16 cellular contexts compared by ENCODE assay signal in the genomic region with DNA sequence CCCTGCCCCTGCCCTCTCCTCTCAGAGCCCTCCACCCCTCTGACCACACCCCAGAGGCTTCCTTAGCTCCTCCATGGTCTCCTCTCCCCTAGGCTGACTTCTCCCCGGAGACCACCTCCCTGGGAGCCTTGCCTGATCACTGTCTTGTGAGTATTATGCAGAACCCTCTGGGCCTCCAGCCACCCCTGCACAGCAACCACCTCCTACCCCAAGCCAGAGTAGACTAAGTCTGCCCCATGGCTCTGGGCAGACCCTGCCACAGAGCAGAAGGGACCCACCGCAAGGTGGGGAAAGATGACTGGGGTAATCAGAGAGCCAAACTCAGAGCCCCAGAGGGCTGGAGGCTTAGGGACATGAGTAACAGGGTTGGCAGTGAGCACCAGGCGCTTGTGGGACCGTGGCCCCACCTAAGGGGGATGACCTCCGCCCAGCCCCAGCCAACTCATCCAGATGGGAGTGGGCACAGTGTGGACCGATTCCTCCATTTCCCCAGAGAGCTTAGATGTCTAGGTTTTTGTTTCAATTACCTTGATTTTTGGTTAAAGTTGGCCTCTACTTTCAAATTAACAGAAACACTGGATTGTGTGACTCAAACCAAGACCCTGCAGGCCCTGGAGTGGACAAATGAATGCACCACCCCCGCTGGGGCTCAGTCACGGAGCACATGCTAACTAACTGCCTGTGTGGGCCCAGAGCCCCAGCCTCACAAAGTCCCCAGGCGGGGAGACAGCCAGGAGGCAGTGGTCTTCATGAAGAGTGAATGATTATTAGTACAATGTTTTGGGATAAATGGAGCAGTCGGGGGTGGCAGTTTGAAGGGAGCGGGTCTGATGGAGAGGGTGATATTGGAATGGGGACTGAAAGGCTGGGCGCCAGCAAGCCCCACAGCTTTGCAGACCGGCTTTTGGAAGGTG.
DNase-seq lines count a peak whose midpoint lies in the region; ATAC-seq and TF ChIP-seq lines count a peak whose summit lies in the region.
"Had no signal": no experiment of that assay in that cellular context is flagged by ENCODE, and none has a peak within 500 bp of the region (broad histone marks: within the 10 kb centered on the region; RNA-seq: fewer than 3 reads in every experiment).

No MANE protein-coding gene starts in this region.

- H3K9me3 ChIP-seq in BLaER1 (no peaks in the 10 kb centered on the region), HCT116 (ENCODE audit: control insufficient read depth in 1 of 2, insufficient read depth in 1 of 2, low read depth in 1 of 2, low read length in 2 of 2) (no peaks in the 10 kb centered on the region), body of pancreas (no peaks in the 10 kb centered on the region)

- RAD21 ChIA-PET in HCT116 (lab: Charles Lee; ENCODE audit: low non-redundant PET in 1 of 2, low total read pairs in 2 of 2, uncharacterized antibody in 2 of 2, unreplicated experiment in 2 of 2): no interaction called here

- no peak for TF ChIP-seq CTCF in HCT116 (IDR thresholded peaks at IDR 0.05 in 2 of 3, conservative IDR thresholded peaks at IDR 0.05 in 1 of 3; ENCODE audit: borderline replicate concordance in 1 of 3, insufficient read depth in 1 of 3, low read depth in 2 of 3, low read length in 2 of 3)
- no peak for TF ChIP-seq CTCF in glutamatergic neuron (IDR thresholded peaks at IDR 0.05; ENCODE audit: partially characterized antibody, unreplicated experiment)
- no peak for TF ChIP-seq CTCF in body of pancreas (IDR thresholded peaks at IDR 0.05)

- no peak overlapping the region for H3K27ac Mint-ChIP-seq in glutamatergic neuron (ENCODE audit: unreplicated experiment)
- H3K27ac Mint-ChIP-seq: CD4-positive, alpha-beta T cell had no signal

- BruUV-seq in HCT116 (replicated peaks; lab: Mats Ljungman, UMichigan): no TSS peak

- H3K9me3 Mint-ChIP-seq in glutamatergic neuron (ENCODE audit: unreplicated experiment): peaks cover 6% of the 10 kb centered on the region
- H3K9me3 Mint-ChIP-seq: CD4-positive, alpha-beta T cell had no signal

- no peak for TF ChIP-seq POLR2A in HCT116 (IDR thresholded peaks at IDR 0.05; ENCODE audit: borderline replicate concordance, extremely low read depth, insufficient read depth, insufficient read length)
- TF ChIP-seq POLR2A in body of pancreas (IDR thresholded peaks at IDR 0.05): no peak

- CTCF ChIA-PET in HCT116 (lab: Charles Lee): interaction anchor here (1.5 kb wide), 1 partner anchor 8 kb away, joined by 3 read pairs; no protein-coding TSS in a partner anchor

- POLR2A ChIA-PET in HCT116 (lab: Charles Lee): interaction anchor here (1.2 to 1.4 kb wide), 2 partner anchors 8 to 103 kb away, joined by 3 read pairs; no protein-coding TSS in a partner anchor

- no peak overlapping the region for H2AFZ ChIP-seq in HCT116 (ENCODE audit: low read depth, low read length, poor library complexity, severe bottlenecking)

- no peaks in the 10 kb centered on the region for H3K9me2 ChIP-seq in HCT116 (ENCODE audit: insufficient read depth)

- DNase-seq in HCT116 (ENCODE audit: low read depth, low spot score) (no peak), glutamatergic neuron (no peak), sciatic nerve (ENCODE audit: low spot score) (peak; percentile 48), A172 (ENCODE audit: low spot score) (no peak), body of pancreas (no peak), hippocampal formation (lab: John Stamatoyannopoulos, UW) (no peak)
- DNase-seq: Calu3; CD4-positive, alpha-beta T cell; DMS79; GOT3; Karpas-422; NCI-H1105 treated with DMSO at 0.1 percent for 48 hours; NCI-H187 treated with DMSO at 0.1 percent for 48 hours; NCI-H2171 treated with DMSO at 0.1 percent for 48 hours; Right ventricle myocardium superior had no signal

- peaks cover 23% of the 10 kb centered on the region for H3K4me1 Mint-ChIP-seq in glutamatergic neuron (ENCODE audit: low read depth, unreplicated experiment)

- 80 to 82% methylated on average over 12 to 13 of the region's 13 CpGs for WGBS in body of pancreas, 2 donors

- H3K79me2 ChIP-seq in HCT116 (ENCODE audit: insufficient read depth, low read length): no peaks in the 10 kb centered on the region

- H3K4me1 ChIP-seq in BLaER1: peaks cover 86% of the 10 kb centered on the region
- peaks cover 16 to 48% of the 10 kb centered on the region in 2 experiments for H3K4me1 ChIP-seq in HCT116 (ENCODE audit: control insufficient read depth in 1 of 2, insufficient read depth in 2 of 2, low read length in 2 of 2)
- H3K4me1 ChIP-seq in body of pancreas: no peaks in the 10 kb centered on the region

- H3K9ac ChIP-seq in BLaER1 (no peak overlapping the region), HCT116 (ENCODE audit: low read length) (no peak overlapping the region)

- H4K20me1 ChIP-seq in BLaER1 (no peaks in the 10 kb centered on the region), HCT116 (ENCODE audit: insufficient read depth) (no peaks in the 10 kb centered on the region)

- H3K27ac ChIP-seq in BLaER1 (peak overlapping the region; percentile 40; the same call in 1 of the 2 replicates), HCT116 (ENCODE audit: low read depth, low read length) (peak overlapping the region; percentile 12; the same call in 1 of the 2 replicates), body of pancreas (no peak overlapping the region)

- intact Hi-C loops in HCT116 (cut with micrococcal nuclease): no loop called here
- intact Hi-C loops in sciatic nerve (cut with DNase I): no loop called here
- intact Hi-C loops in body of pancreas (cut with DNase I): no loop called here

- H3K4me3 Mint-ChIP-seq in glutamatergic neuron (ENCODE audit: unreplicated experiment): peak overlapping the region; percentile 25
- H3K4me3 Mint-ChIP-seq: CD4-positive, alpha-beta T cell had no signal

- H3K4me2 ChIP-seq in BLaER1 (peak overlapping the region; percentile 74), HCT116 (ENCODE audit: low read length) (peak overlapping the region; percentile 36; the same call in 1 of the 2 replicates)

- no peaks in the 10 kb centered on the region for H3K27me3 ChIP-seq in BLaER1
- no peaks in the 10 kb centered on the region for H3K27me3 ChIP-seq in HCT116 (ENCODE audit: insufficient read depth, low read length)
- H3K27me3 ChIP-seq in body of pancreas: peaks cover 0 to 5% of the 10 kb centered on the region in 2 donors

- H3K4me3 ChIP-seq in BLaER1: no peak overlapping the region
- H3K4me3 ChIP-seq in HCT116 (replicated peaks in 1 of 2; ENCODE audit: low read depth in 1 of 2, low read length in 2 of 2): no peak overlapping the region
- no peak overlapping the region for H3K4me3 ChIP-seq in body of pancreas

- H3K36me3 Mint-ChIP-seq in glutamatergic neuron (ENCODE audit: unreplicated experiment): no peaks in the 10 kb centered on the region

- TF ChIP-seq RAD21 in HCT116 (IDR thresholded peaks at IDR 0.05; ENCODE audit: low read depth): no peak

- no peak for ATAC-seq in HCT116
- no peak for ATAC-seq in sciatic nerve
- no peak for ATAC-seq in body of pancreas

- peaks cover 3% of the 10 kb centered on the region for H3K27me3 Mint-ChIP-seq in glutamatergic neuron (ENCODE audit: unreplicated experiment)

- H3K36me3 ChIP-seq in BLaER1 (no peaks in the 10 kb centered on the region), HCT116 (ENCODE audit: control insufficient read depth in 1 of 2, insufficient read depth in 2 of 2, low read length in 2 of 2) (no peaks in the 10 kb centered on the region), body of pancreas (replicated peaks in 1 of 2; ENCODE audit: insufficient read depth in 1 of 2, low read depth in 2 of 2) (no peaks in the 10 kb centered on the region)

TF ChIP-seq in HCT116, 20 proteins besides CTCF, POLR2A, EP300 and RAD21 (continues in another document):
- TF ChIP-seq ZFX (IDR thresholded peaks at IDR 0.05) (no peak), ELF1 (IDR thresholded peaks at IDR 0.05; ENCODE audit: borderline replicate concordance, low read depth) (no peak), EZH2 (IDR thresholded peaks at IDR 0.05) (no peak), CEBPB (IDR thresholded peaks at IDR 0.05; ENCODE audit: low read depth) (no peak), SIN3A (IDR thresholded peaks at IDR 0.05; ENCODE audit: low read depth) (no peak), TCF7L2 (IDR thresholded peaks at IDR 0.05; ENCODE audit: borderline replicate concordance, extremely low read depth, insufficient read depth, insufficient read length) (no peak), JUND (IDR thresholded peaks at IDR 0.05) (no peak), FOSL1 (IDR thresholded peaks at IDR 0.05; ENCODE audit: low read depth) (no peak), CBX3 (IDR thresholded peaks at IDR 0.05; ENCODE audit: low read depth) (no peak), POLR2AphosphoS5 (IDR thresholded peaks at IDR 0.05; ENCODE audit: low read depth, low read length) (no peak), SP1 (IDR thresholded peaks at IDR 0.05; ENCODE audit: low read depth) (no peak), YY1 (IDR thresholded peaks at IDR 0.05; ENCODE audit: extremely low read depth, insufficient replicate concordance, low read depth, low read length) (no peak), EZH2phosphoT487 (IDR thresholded peaks at IDR 0.05; ENCODE audit: borderline replicate concordance) (no peak)
- TF ChIP-seq, protein P1, sequence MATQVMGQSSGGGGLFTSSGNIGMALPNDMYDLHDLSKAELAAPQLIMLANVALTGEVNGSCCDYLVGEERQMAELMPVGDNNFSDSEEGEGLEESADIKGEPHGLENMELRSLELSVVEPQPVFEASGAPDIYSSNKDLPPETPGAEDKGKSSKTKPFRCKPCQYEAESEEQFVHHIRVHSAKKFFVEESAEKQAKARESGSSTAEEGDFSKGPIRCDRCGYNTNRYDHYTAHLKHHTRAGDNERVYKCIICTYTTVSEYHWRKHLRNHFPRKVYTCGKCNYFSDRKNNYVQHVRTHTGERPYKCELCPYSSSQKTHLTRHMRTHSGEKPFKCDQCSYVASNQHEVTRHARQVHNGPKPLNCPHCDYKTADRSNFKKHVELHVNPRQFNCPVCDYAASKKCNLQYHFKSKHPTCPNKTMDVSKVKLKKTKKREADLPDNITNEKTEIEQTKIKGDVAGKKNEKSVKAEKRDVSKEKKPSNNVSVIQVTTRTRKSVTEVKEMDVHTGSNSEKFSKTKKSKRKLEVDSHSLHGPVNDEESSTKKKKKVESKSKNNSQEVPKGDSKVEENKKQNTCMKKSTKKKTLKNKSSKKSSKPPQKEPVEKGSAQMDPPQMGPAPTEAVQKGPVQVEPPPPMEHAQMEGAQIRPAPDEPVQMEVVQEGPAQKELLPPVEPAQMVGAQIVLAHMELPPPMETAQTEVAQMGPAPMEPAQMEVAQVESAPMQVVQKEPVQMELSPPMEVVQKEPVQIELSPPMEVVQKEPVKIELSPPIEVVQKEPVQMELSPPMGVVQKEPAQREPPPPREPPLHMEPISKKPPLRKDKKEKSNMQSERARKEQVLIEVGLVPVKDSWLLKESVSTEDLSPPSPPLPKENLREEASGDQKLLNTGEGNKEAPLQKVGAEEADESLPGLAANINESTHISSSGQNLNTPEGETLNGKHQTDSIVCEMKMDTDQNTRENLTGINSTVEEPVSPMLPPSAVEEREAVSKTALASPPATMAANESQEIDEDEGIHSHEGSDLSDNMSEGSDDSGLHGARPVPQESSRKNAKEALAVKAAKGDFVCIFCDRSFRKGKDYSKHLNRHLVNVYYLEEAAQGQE (IDR thresholded peaks at IDR 0.05; ENCODE audit: low read depth): no peak

Comparison
In these comparisons a context has a peak if more than half of its experiments do, and no peak if none do; other contexts are left out.
1. H3K27ac ChIP-seq: peak in BLaER1 (single experiment) and HCT116 (single experiment); none in body of pancreas (0 of 4).